ENCODE assay signal across 18 cellular contexts in genomic region chr5:311963-312362, GRCh38. TPM values are rescaled to one million over a fixed set of nuclear protein-coding genes. Genes with fewer than 3 reads are reported as not detected.
DNase-seq lines count a peak whose midpoint lies in the region; ATAC-seq and TF ChIP-seq lines count a peak whose summit lies in the region.
"Had no signal": no experiment of that assay in that cellular context is flagged by ENCODE, and none has a peak within 500 bp of the region (broad histone marks: within the 10 kb centered on the region; RNA-seq: fewer than 3 reads in every experiment).

No MANE protein-coding gene starts in this region.

- TF ChIP-seq CTCF in HEK293 (tag by site-specific recombination; IDR thresholded peaks at IDR 0.05): no peak

- POLR2A ChIA-PET in HEK293 (lab: Yijun Ruan, JAX): interaction anchor here (0.7 kb wide), 1 partner anchor 131 kb away, joined by 3 read pairs; the partner anchor contains the start of gene EXOC3

- no peaks in the 10 kb centered on the region for H3K9me3 ChIP-seq in BLaER1 treated with 17β-estradiol and CSF1 and Interleukin-3, amounts not matched to agents 10 nM and 100 nM (replicated peaks in 1 of 11)
- H3K9me3 ChIP-seq in HEK293 (ENCODE audit: control insufficient read depth, insufficient read depth, low read depth, low read length): no peaks in the 10 kb centered on the region

- H3K27ac ChIP-seq in BLaER1 treated with 17β-estradiol and CSF1 and Interleukin-3, amounts not matched to agents 10 nM and 100 nM: peak overlapping the region in 1 of 11 experiments; percentile 33; a peak in 1 of 22 replicates
- no peak overlapping the region for H3K27ac ChIP-seq in HEK293 (ENCODE audit: extremely low read depth, low read depth, low read length)
- H3K27ac ChIP-seq: 22Rv1, C4-2B had no signal

- peak overlapping the region; percentile 76 to 91 (median 87) for H3K4me2 ChIP-seq in BLaER1 treated with 17β-estradiol and CSF1 and Interleukin-3, amounts not matched to agents 10 nM and 100 nM
- H3K4me2 ChIP-seq: GM23338 had no signal

- H3K9ac ChIP-seq in BLaER1 treated with 17β-estradiol and CSF1 and Interleukin-3, amounts not matched to agents 10 nM and 100 nM: peak overlapping the region in 4 of 11 experiments; percentile 5 to 31 (median 12); a peak in 1 of 22 replicates

- peaks cover 22 to 85% (median 49%) of the 10 kb centered on the region in 11 experiments for H3K36me3 ChIP-seq in BLaER1 treated with 17β-estradiol and CSF1 and Interleukin-3, amounts not matched to agents 10 nM and 100 nM
- H3K36me3 ChIP-seq in HEK293 (ENCODE audit: control insufficient read depth in 2 of 2, insufficient read depth in 1 of 2, low read length in 2 of 2): peaks cover 0 to 33% of the 10 kb centered on the region in 2 experiments; a peak in 2 of 3 replicates

- no peak overlapping the region for H3K4me3 ChIP-seq in BLaER1 treated with 17β-estradiol and CSF1 and Interleukin-3, amounts not matched to agents 10 nM and 100 nM
- no peak overlapping the region for H3K4me3 ChIP-seq in HEK293 (ENCODE audit: low read depth, low read length)
- H3K4me3 ChIP-seq: GM23338 had no signal

- DNase-seq in activated CD8-positive, alpha-beta memory T cell treated with anti-CD3 and anti-CD28 coated beads for 24 hours: peak; percentile 28
- DNase-seq in activated CD8-positive, alpha-beta memory T cell treated with anti-CD3 and anti-CD28 coated beads, Interleukin-2, amount 50 U/mL, for 4 hours: no peak
- DNase-seq in mesenteric fat pad (ENCODE audit: low spot score) (peak; percentile 51), GM03348 (ENCODE audit: low spot score) (no peak), erythroblast (lab: John Stamatoyannopoulos, UW) (no peak)
- DNase-seq: ACHN; CD4-positive, alpha-beta memory T cell; COR-L47; DMS153; DMS79 treated with DMSO at 0.1 percent for 48 hours; EL; H9 had no signal

- peaks cover 100% of the 10 kb centered on the region in 11 experiments for H4K20me1 ChIP-seq in BLaER1 treated with 17β-estradiol and CSF1 and Interleukin-3, amounts not matched to agents 10 nM and 100 nM

- CTCF ChIA-PET in HEK293 (lab: Yijun Ruan, JAX): interaction anchor here (0.6 to 2.3 kb wide), 4 partner anchors 9 to 135 kb away, joined by 3 to 8 read pairs (median 4); no protein-coding TSS in a partner anchor

- no peaks in the 10 kb centered on the region; a peak in 1 of 22 replicates for H3K27me3 ChIP-seq in BLaER1 treated with 17β-estradiol and CSF1 and Interleukin-3, amounts not matched to agents 10 nM and 100 nM

- ATAC-seq in GM18502 (IDR thresholded peaks at IDR 0.05; ENCODE audit: poor library complexity, unreplicated experiment): no peak
- ATAC-seq: GM23338 had no signal

- H3K4me1 ChIP-seq in BLaER1 treated with 17β-estradiol and CSF1 and Interleukin-3, amounts not matched to agents 10 nM and 100 nM: peaks cover 49 to 99% (median 97%) of the 10 kb centered on the region in 10 experiments
- H3K4me1 ChIP-seq in HEK293 (ENCODE audit: control insufficient read depth, insufficient read depth, low read length): no peaks in the 10 kb centered on the region; the same call in 1 of the 2 replicates

- no peak for TF ChIP-seq POLR2A in erythroblast (IDR thresholded peaks at IDR 0.05; ENCODE audit: low read length)

TF ChIP-seq in HEK293, 187 proteins besides CTCF, POLR2A, EP300 and RAD21:
- TF ChIP-seq GLIS1 (tag by site-specific recombination; IDR thresholded peaks at IDR 0.05): 0 out of 2 replicates have a peak, but pooled peaks have one; percentile 6
- TF ChIP-seq ZNF404 (tag by site-specific recombination; IDR thresholded peaks at IDR 0.05): no peak

RNA-seq across cellular contexts. Expression of gene AHRR, which starts 9.6 kb away (rescaled TPM):
- 4.5 TPM for total RNA-seq in mesenteric fat pad

RNA-seq across cellular contexts. Expression of gene PDCD6, which starts 40.5 kb away (rescaled TPM):
- total RNA-seq in mesenteric fat pad: 66.7 TPM

Comparison
In these comparisons a context has a peak if more than half of its experiments do, and no peak if none do; other contexts are left out.
1. DNase-seq: peak in activated CD8-positive, alpha-beta memory T cell treated with anti-CD3 and anti-CD28 coated beads for 24 hours (single experiment) and mesenteric fat pad (single experiment); none in activated CD8-positive, alpha-beta memory T cell treated with anti-CD3 and anti-CD28 coated beads, Interleukin-2, amount 50 U/mL, for 4 hours (single experiment), GM03348 (single experiment) and erythroblast (0 of 2).